ENCODE assay signal across 21 cellular contexts in the genomic region with DNA sequence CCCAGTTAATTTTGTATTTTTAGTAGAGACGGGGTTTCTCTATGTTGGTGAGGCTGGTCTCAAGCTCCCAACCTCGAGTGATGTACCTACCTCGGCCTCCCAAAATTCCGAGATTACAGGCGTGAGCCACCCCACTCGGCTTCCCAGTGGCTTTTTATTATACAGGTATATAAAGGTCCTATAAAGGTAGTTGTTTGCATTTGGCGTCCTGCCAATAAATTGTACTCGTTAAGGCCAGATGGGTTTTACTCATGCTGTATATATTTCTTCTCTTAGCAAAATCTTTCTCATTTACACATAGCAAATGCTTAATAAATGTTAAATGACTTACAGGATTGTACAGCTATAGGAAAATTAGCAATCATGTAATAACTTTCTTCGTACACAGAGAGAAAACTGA. TPM values are rescaled to one million over a fixed set of nuclear protein-coding genes. Genes with fewer than 3 reads are reported as not detected.
"Had no signal": no experiment of that assay in that cellular context is flagged by ENCODE, and none has a peak within 500 bp of the region (broad histone marks: within the 10 kb centered on the region; RNA-seq: fewer than 3 reads in every experiment).

No MANE protein-coding gene starts in this region.

- H3K36me3 ChIP-seq: heart left ventricle, ovary, suprapubic skin, thyroid gland, upper lobe of left lung, vagina had no signal

- H3K4me3 ChIP-seq: dorsolateral prefrontal cortex, heart left ventricle, ovary, suprapubic skin, thyroid gland, upper lobe of left lung, vagina had no signal

- H3K4me1 ChIP-seq: suprapubic skin, upper lobe of left lung, vagina had no signal

- ATAC-seq: heart left ventricle; naive thymus-derived CD8-positive, alpha-beta T cell; right cardiac atrium; stimulated activated effector memory CD8-positive, alpha-beta T cell treated with anti-CD3 and anti-CD28 coated beads, Interleukin-12 subunit alpha, Interleukin-12 subunit beta, amount 100 ng/mL, for 72 hours; stimulated activated naive CD8-positive, alpha-beta T cell treated with anti-CD3 and anti-CD28 coated beads, Interleukin-15, Interleukin-2, amounts not matched to agents 100 U/mL and 50 U/mL, for 24 hours had no signal

- DNase-seq: cortex of kidney; dorsolateral prefrontal cortex; effector CD8-positive, alpha-beta T cell; foreskin melanocyte; heart left ventricle; hippocampal formation; naive thymus-derived CD8-positive, alpha-beta T cell; nucleus accumbens; ovary; right cardiac atrium; stimulated activated CD4-positive, alpha-beta T cell treated with anti-CD3 and anti-CD28 coated beads, Interleukin-4, amount 100 ng/mL, for 1 hour; stimulated activated CD8-positive, alpha-beta memory T cell treated with anti-CD3 and anti-CD28 coated beads, Interleukin-4, amount 100 ng/mL, for 48 hours; stimulated activated naive CD8-positive, alpha-beta T cell treated with anti-CD3 and anti-CD28 coated beads, Interleukin-15, Interleukin-2, amounts not matched to agents 100 U/mL and 50 U/mL, for 24 hours; thyroid gland; upper lobe of left lung had no signal

- H3K9me3 ChIP-seq: ovary, suprapubic skin, thyroid gland, upper lobe of left lung, vagina had no signal

RNA-seq across cellular contexts. Expression of a gene that starts 6.9 kb away (rescaled TPM):
- total RNA-seq: naive thymus-derived CD8-positive, alpha-beta T cell had no signal

RNA-seq across cellular contexts. Expression of a gene that starts 20.9 kb away (rescaled TPM):
- total RNA-seq: glomerular endothelial cell; lung microvascular endothelial cell; mononuclear cell; naive thymus-derived CD8-positive, alpha-beta T cell; vagina had no signal
